In the genomic region with DNA sequence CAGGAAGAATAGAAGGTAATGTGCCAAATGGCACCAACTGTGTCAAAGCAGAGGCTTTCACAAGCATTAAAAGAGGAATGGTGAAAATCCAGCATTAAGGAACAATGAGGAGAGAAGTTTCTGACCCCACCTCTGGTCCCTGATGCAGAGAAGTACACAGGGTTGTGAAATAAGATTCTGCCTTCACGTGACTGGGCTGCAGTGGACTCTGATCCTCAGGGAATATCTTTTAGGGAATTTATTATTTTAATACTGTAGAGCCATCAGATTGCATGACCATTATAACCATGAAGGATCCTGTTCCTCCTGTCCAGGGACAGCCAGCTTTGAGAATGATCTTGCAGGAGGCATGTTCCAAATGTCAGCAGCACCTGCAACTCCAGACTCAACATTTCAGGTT, we compare ENCODE assay signal across 9 cellular contexts.
"Had no signal": no experiment of that assay in that cellular context is flagged by ENCODE, and none has a peak within 500 bp of the region (broad histone marks: within the 10 kb centered on the region; RNA-seq: fewer than 3 reads in every experiment).

No MANE protein-coding gene starts in this region.

- H3K4me1 Mint-ChIP-seq: IgD-negative memory B cell had no signal

- H3K9me3 Mint-ChIP-seq: HFFc6 had no signal

- H3K9me3 ChIP-seq: HAP-1 had no signal

- DNase-seq: GOT3, H7 had no signal

- H3K36me3 ChIP-seq: HAP-1 had no signal

- H3K9ac ChIP-seq: GM23248 had no signal

- H3K27ac ChIP-seq: GM23248, HL-60 had no signal

- H3K4me3 ChIP-seq: GM23248, HAP-1 had no signal

- H3K4me1 ChIP-seq: HAP-1 had no signal

- H3K36me3 Mint-ChIP-seq: IgD-negative memory B cell had no signal

- ATAC-seq: HCT116, HepG2 had no signal

- H2AFZ ChIP-seq: GM23248 had no signal

- H3K27ac Mint-ChIP-seq: IgD-negative memory B cell had no signal

- H3K4me3 Mint-ChIP-seq: HFFc6, IgD-negative memory B cell had no signal
